Comparison of ENCODE assay signal across 18 cellular contexts in the genomic region with DNA sequence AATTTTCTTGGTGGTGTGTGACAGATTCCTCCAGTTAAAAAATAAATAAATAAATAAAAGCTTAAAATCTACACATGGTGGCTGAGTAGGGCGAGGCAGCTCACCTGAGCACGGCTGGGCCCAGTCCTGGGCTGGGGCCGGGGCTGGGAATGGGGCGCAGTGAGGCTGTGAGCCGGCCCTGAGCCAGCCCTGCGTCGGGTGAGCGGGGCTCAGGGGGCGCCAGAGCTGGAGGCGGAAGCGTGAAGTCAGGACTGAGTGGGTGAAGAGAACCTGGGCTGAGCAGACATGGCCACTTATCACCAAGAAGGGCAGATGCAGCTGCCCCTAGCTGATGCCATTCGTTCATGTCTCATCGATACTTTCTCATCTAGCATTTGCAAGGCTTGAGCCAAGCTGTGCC. TPM values are rescaled to one million over a fixed set of nuclear protein-coding genes. Genes with fewer than 3 reads are reported as not detected.
DNase-seq lines count a peak whose midpoint lies in the region; ATAC-seq, FAIRE-seq and TF ChIP-seq lines count a peak whose summit lies in the region.
"Had no signal": no experiment of that assay in that cellular context is flagged by ENCODE, and none has a peak within 500 bp of the region (broad histone marks: within the 10 kb centered on the region; RNA-seq: fewer than 3 reads in every experiment).

No MANE protein-coding gene starts in this region.

- H3K36me3 Mint-ChIP-seq in H9 (ENCODE audit: insufficient read depth in 1 of 3, low read depth in 3 of 3) (no peaks in the 10 kb centered on the region), neural crest cell (ENCODE audit: low read depth) (no peaks in the 10 kb centered on the region)
- H3K36me3 Mint-ChIP-seq: CD4-positive, alpha-beta memory T cell had no signal

- H3K4me3 ChIP-seq in H1 (ENCODE audit: extremely low read depth in 1 of 4, insufficient read depth in 2 of 4, low read depth in 3 of 4, low read length in 4 of 4), result no peak overlapping the region
- H3K4me3 ChIP-seq: GM23248 had no signal

- H3K27me3 ChIP-seq in H9 (ENCODE audit: insufficient read depth, low read length) (no peaks in the 10 kb centered on the region; the same call in 1 of the 2 replicates), H1 (replicated peaks in 1 of 4; ENCODE audit: control insufficient read depth in 3 of 4, extremely low read depth in 1 of 4, insufficient read depth in 3 of 4, low read length in 3 of 4) (peaks cover 0 to 1% (median 0%) of the 10 kb centered on the region in 4 experiments; a peak in 1 of 7 replicates)

- TF ChIP-seq RAD21 in H1 (IDR thresholded peaks at IDR 0.05 in 1 of 2, conservative IDR thresholded peaks at IDR 0.05 in 1 of 2; ENCODE audit: low read depth in 2 of 2, low read length in 2 of 2), result no peak; a peak in 1 of 4 replicates

- H2BK15ac ChIP-seq in H9 (ENCODE audit: low read depth, low read length) (no peak overlapping the region), H1 (ENCODE audit: low read length) (no peak overlapping the region; the same call in 1 of the 2 replicates)

- no peak overlapping the region for H4K5ac ChIP-seq in H9 (ENCODE audit: insufficient read length, low read depth, low read length)
- no peak overlapping the region for H4K5ac ChIP-seq in H1 (ENCODE audit: insufficient read length, low read depth, low read length)

- H3K9ac ChIP-seq in H9 (ENCODE audit: extremely low read depth, insufficient read length, low read length) (no peak overlapping the region), H1 (replicated peaks in 1 of 4; ENCODE audit: extremely low read depth in 1 of 4, low read depth in 3 of 4, low read length in 3 of 4) (no peak overlapping the region)
- H3K9ac ChIP-seq: GM23248 had no signal

- H3K4ac ChIP-seq in H9 (ENCODE audit: low read depth, low read length), result no peak overlapping the region
- H3K4ac ChIP-seq in H1 (replicated peaks; ENCODE audit: insufficient read length, low read depth, low read length), result no peak overlapping the region

- no peaks in the 10 kb centered on the region for H4K20me1 ChIP-seq in H9 (ENCODE audit: control insufficient read depth, insufficient read depth, insufficient read length)
- H4K20me1 ChIP-seq in H1 (replicated peaks in 1 of 2; ENCODE audit: control insufficient read depth in 1 of 2, insufficient read depth in 2 of 2, low read length in 2 of 2), result no peaks in the 10 kb centered on the region

- ATAC-seq in HG03045 (IDR thresholded peaks at IDR 0.05; ENCODE audit: unreplicated experiment) (no peak), GM18519 (IDR thresholded peaks at IDR 0.05; ENCODE audit: low FRiP score, unreplicated experiment) (no peak), GM18498 (IDR thresholded peaks at IDR 0.05; ENCODE audit: unreplicated experiment) (no peak)
- ATAC-seq: HCT116 had no signal

- FAIRE-seq in H1 (lab: Jason Lieb, UNC), result no peak
- FAIRE-seq: GM19239, H54 had no signal

- TF ChIP-seq POLR2A in H1 (IDR thresholded peaks at IDR 0.05; ENCODE audit: control extremely low read depth in 1 of 2, low read depth in 2 of 2, low read length in 2 of 2), result no peak

- CTCF ChIA-PET in H1 (lab: Charles Lee; ENCODE audit: partially characterized antibody), result interaction anchor here (0.8 to 2.8 kb wide), 7 partner anchors 11 to 424 kb away, joined by 3 to 11 read pairs (median 5); partner anchors contain the start of gene DTWD2

- no peak overlapping the region for H3T11ph ChIP-seq in H9 (ENCODE audit: low read length)

- H3K23ac ChIP-seq in H9 (ENCODE audit: insufficient read length, low read depth, low read length) (no peak overlapping the region), H1 (ENCODE audit: insufficient read length) (no peak overlapping the region)

- no peak overlapping the region for H2BK120ac ChIP-seq in H9 (ENCODE audit: low read depth, low read length, poor library complexity, severe bottlenecking)
- H2BK120ac ChIP-seq in H1 (replicated peaks; ENCODE audit: low read depth, low read length), result no peak overlapping the region

- H2AK5ac ChIP-seq in H9 (ENCODE audit: insufficient read length, low read length) (no peak overlapping the region), H1 (ENCODE audit: low read depth, low read length) (no peak overlapping the region)

- H2BK5ac ChIP-seq in H9 (ENCODE audit: insufficient read length, low read length) (no peak overlapping the region), H1 (ENCODE audit: low read depth, low read length) (no peak overlapping the region)

- H3K18ac ChIP-seq in H9 (ENCODE audit: insufficient read length, low read depth, low read length) (no peak overlapping the region), H1 (ENCODE audit: extremely low read depth, low read length) (no peak overlapping the region)

- H4K8ac ChIP-seq in H9 (replicated peaks; ENCODE audit: insufficient read length, low read depth, low read length) (no peak overlapping the region), H1 (ENCODE audit: extremely low read depth, insufficient read depth, low read length) (no peak overlapping the region)

- H3K4me3 Mint-ChIP-seq in H9 (no peak overlapping the region), neural crest cell (no peak overlapping the region)
- H3K4me3 Mint-ChIP-seq: CD4-positive, alpha-beta memory T cell had no signal

- no peaks in the 10 kb centered on the region for H3K4me1 Mint-ChIP-seq in H9
- no peaks in the 10 kb centered on the region for H3K4me1 Mint-ChIP-seq in neural crest cell
- H3K4me1 Mint-ChIP-seq: CD4-positive, alpha-beta memory T cell had no signal

- POLR2A ChIA-PET in H1 (lab: Charles Lee; ENCODE audit: partially characterized antibody), result no interaction called here

- no peaks in the 10 kb centered on the region for H3K36me3 ChIP-seq in H1 (ENCODE audit: control insufficient read depth in 2 of 4, insufficient read depth in 4 of 4, low read length in 3 of 4)

- WGBS in H9 (ENCODE audit: extremely low coverage, insufficient read length, low lambda C conversion rate), result no CpG with 5 or more reads among the region's 13 CpGs
- WGBS in H1 (ENCODE audit: extremely low coverage in 1 of 2, insufficient coverage in 1 of 2, insufficient read length in 1 of 2, insufficient replicate concordance in 2 of 2, low coverage in 1 of 2, low lambda C conversion rate in 2 of 2, missing lambda C conversion rate in 1 of 2), 2 experiments, result 88% methylated on average over 13 of the region's 13 CpGs; no CpG with 5 or more reads in 1 of the 2 experiments

- no peaks in the 10 kb centered on the region for H3K27me3 Mint-ChIP-seq in H9 (ENCODE audit: low read depth)
- H3K27me3 Mint-ChIP-seq in neural crest cell (ENCODE audit: low read depth), result no peaks in the 10 kb centered on the region

- H3K9me3 ChIP-seq in H9 (ENCODE audit: control insufficient read depth, low read depth, low read length) (no peaks in the 10 kb centered on the region), H1 (ENCODE audit: insufficient read depth in 2 of 2, low read depth in 1 of 2, low read length in 1 of 2) (no peaks in the 10 kb centered on the region)

- no peak overlapping the region for H3K27ac ChIP-seq in H9 (ENCODE audit: insufficient read length, low read depth, low read length)
- no peak overlapping the region for H3K27ac ChIP-seq in H1 (ENCODE audit: low read depth, low read length)
- H3K27ac ChIP-seq: GM23248 had no signal

- H4K91ac ChIP-seq in H9 (ENCODE audit: insufficient read length, low read depth, low read length), result no peak overlapping the region
- no peak overlapping the region for H4K91ac ChIP-seq in H1 (replicated peaks; ENCODE audit: insufficient read length, low read length)

- TF ChIP-seq CTCF in H9 (conservative IDR thresholded peaks at IDR 0.05) (no peak), H1 (IDR thresholded peaks at IDR 0.05; ENCODE audit: control extremely low read depth in 1 of 3, insufficient read depth in 1 of 3, low read depth in 1 of 3, low read length in 3 of 3) (no peak), neural crest cell (conservative IDR thresholded peaks at IDR 0.05) (no peak)

- no peak overlapping the region for H3K14ac ChIP-seq in H9 (ENCODE audit: insufficient read depth, low read length)
- no peak overlapping the region for H3K14ac ChIP-seq in H1 (ENCODE audit: insufficient read length)

- H2BK20ac ChIP-seq in H9 (ENCODE audit: low read depth, low read length, poor library complexity, severe bottlenecking) (no peak overlapping the region), H1 (ENCODE audit: low read length) (no peak overlapping the region)

- TF ChIP-seq EP300 in H1 (IDR thresholded peaks at IDR 0.05; ENCODE audit: borderline replicate concordance in 1 of 2, low read depth in 2 of 2, low read length in 2 of 2), result no peak

- H3K79me2 ChIP-seq in H9 (ENCODE audit: insufficient read depth, low read length) (no peaks in the 10 kb centered on the region), H1 (ENCODE audit: control insufficient read depth in 1 of 2, insufficient read depth in 2 of 2, low read length in 2 of 2) (no peaks in the 10 kb centered on the region)

- H3K9me3 Mint-ChIP-seq in H9, result no peaks in the 10 kb centered on the region
- H3K9me3 Mint-ChIP-seq in neural crest cell, result peaks cover 3% of the 10 kb centered on the region
- H3K9me3 Mint-ChIP-seq: CD4-positive, alpha-beta memory T cell had no signal

- H3K4me1 ChIP-seq in H9 (ENCODE audit: insufficient read depth, low read length) (no peaks in the 10 kb centered on the region), H1 (replicated peaks in 1 of 4; ENCODE audit: control insufficient read depth in 3 of 4, insufficient read depth in 4 of 4, low read length in 3 of 4) (no peaks in the 10 kb centered on the region)

- H3K56ac ChIP-seq in H9 (ENCODE audit: insufficient read length, low read depth, low read length) (no peak overlapping the region), H1 (replicated peaks; ENCODE audit: insufficient read length, low read depth, low read length) (no peak overlapping the region)

- DNase-seq in H9 (peak; percentile 37), H1 (ENCODE audit: low read depth in 1 of 2, low spot score in 2 of 2) (no peak), neural crest cell (ENCODE audit: low read depth, low spot score) (no peak), NCI-H2196 (lab: John Stamatoyannopoulos, UW; ENCODE audit: unreplicated experiment) (no peak)
- DNase-seq: C1 segment of cervical spinal cord; Calu3; CD4-positive, alpha-beta memory T cell; COR-L47; DMS53; DMS79 treated with DMSO at 0.1 percent for 48 hours; GF-D8; GM23248 had no signal

- H2BK12ac ChIP-seq in H9 (ENCODE audit: insufficient read length, low read depth, low read length) (no peak overlapping the region), H1 (ENCODE audit: low read depth, low read length) (peak overlapping the region; percentile 60; the same call in 1 of the 2 replicates)

- H3K23me2 ChIP-seq in H9 (ENCODE audit: insufficient read length, low read depth, low read length, poor library complexity, severe bottlenecking), result no peaks in the 10 kb centered on the region
- H3K23me2 ChIP-seq in H1 (ENCODE audit: low read depth, low read length), result no peaks in the 10 kb centered on the region

- H2AFZ ChIP-seq in H9 (ENCODE audit: low read length), result no peak overlapping the region
- H2AFZ ChIP-seq in H1 (ENCODE audit: low read length), result 0 out of 2 replicates have a peak overlapping the region, but pooled peaks have one; percentile 91
- H2AFZ ChIP-seq: GM23248 had no signal

- H3K79me1 ChIP-seq in H9 (ENCODE audit: insufficient read depth, low read depth, low read length, poor library complexity, severe bottlenecking) (no peaks in the 10 kb centered on the region), H1 (ENCODE audit: low read depth, low read length) (no peaks in the 10 kb centered on the region)

- H3K4me2 ChIP-seq in H9 (ENCODE audit: insufficient read depth, insufficient read length, low read length), result no peak overlapping the region
- H3K4me2 ChIP-seq in H1 (ENCODE audit: insufficient read depth in 1 of 2, low read depth in 2 of 2, low read length in 2 of 2), result no peak overlapping the region

- H3K27ac Mint-ChIP-seq in H9, result no peak overlapping the region
- peak overlapping the region; percentile 35 for H3K27ac Mint-ChIP-seq in neural crest cell (ENCODE audit: unreplicated experiment)
- H3K27ac Mint-ChIP-seq: CD4-positive, alpha-beta memory T cell had no signal

RNA-seq across cellular contexts. Expression of gene DTWD2, which starts 22.8 kb away (rescaled TPM):
- total RNA-seq in H9 (2021) (10.1 and 10.8 TPM in 2 replicates), neural crest cell (4.6 and 5.1 TPM in 2 replicates)
- 15.0 and 17.1 TPM in 2 replicates for total RNA-seq in H1 (2021; fragmentation: NEBNext Ultra II Directional; extraction: Animal tissue kit (Norgen Biotek cat#: 25700))
- 4.3 and 5.4 TPM in 2 replicates for polyA plus RNA-seq in H1 (2011; rRNA removed)
- 4.0 TPM for polyA plus RNA-seq in H1 (2011; cell fraction: cytosol; rRNA removed)
- 2.8 TPM for polyA plus RNA-seq in H1 (2011; cell fraction: nucleus; rRNA removed)
- 1.8 to 4.1 TPM (median 2.7 TPM) in 4 replicates for polyA plus RNA-seq in H1 (2012, experiment 1 of 2)
- polyA plus RNA-seq in H1 (2012, experiment 2 of 2), result 1.5 TPM
- polyA plus RNA-seq in H1 (2013, experiment 1 of 2), result 7.0 TPM
- 7.2 TPM for polyA plus RNA-seq in H1 (2013, experiment 2 of 2)
- 3.9 and 6.1 TPM in 2 replicates for polyA minus RNA-seq in H1 (2011; rRNA and poly(A)+ RNA removed)
- polyA minus RNA-seq in H1 (2011; cell fraction: cytosol; rRNA and poly(A)+ RNA removed), result 4.3 TPM
- 6.5 TPM for polyA minus RNA-seq in H1 (2011; cell fraction: nucleus; rRNA and poly(A)+ RNA removed)

RNA-seq across cellular contexts. Expression of gene DMXL1, which starts 59.7 kb away (rescaled TPM):
- total RNA-seq in H9 (2021), result 53.8 and 63.5 TPM in 2 replicates
- 43.9 and 44.8 TPM in 2 replicates for total RNA-seq in H1 (2021; fragmentation: NEBNext Ultra II Directional; extraction: Animal tissue kit (Norgen Biotek cat#: 25700))
- polyA plus RNA-seq in H1 (2011; rRNA removed), result 7.7 and 10.1 TPM in 2 replicates
- 13.5 TPM for polyA plus RNA-seq in H1 (2011; cell fraction: cytosol; rRNA removed)
- polyA plus RNA-seq in H1 (2011; cell fraction: nucleus; rRNA removed), result 14.2 TPM
- polyA plus RNA-seq in H1 (2012, experiment 1 of 2), result 12.4 to 20.1 TPM (median 14.3 TPM) in 4 replicates
- polyA plus RNA-seq in H1 (2012, experiment 2 of 2), result 0.81 TPM
- polyA plus RNA-seq in H1 (2013, experiment 1 of 2), result 17.4 TPM
- 14.7 TPM for polyA plus RNA-seq in H1 (2013, experiment 2 of 2)
- 56.2 and 78.7 TPM in 2 replicates for polyA minus RNA-seq in H1 (2011; rRNA and poly(A)+ RNA removed)
- 33.1 TPM for polyA minus RNA-seq in H1 (2011; cell fraction: cytosol; rRNA and poly(A)+ RNA removed)
- polyA minus RNA-seq in H1 (2011; cell fraction: nucleus; rRNA and poly(A)+ RNA removed), result 108 TPM
- 24.1 and 24.8 TPM in 2 replicates for total RNA-seq in neural crest cell
